In genomic region chr17:75096082-75096625, GRCh38 we compare ENCODE assay signal across 10 cellular contexts. TPM values are rescaled to one million over a fixed set of nuclear protein-coding genes. Genes with fewer than 3 reads are reported as not detected.
DNase-seq lines count a peak whose midpoint lies in the region; ATAC-seq, FAIRE-seq and TF ChIP-seq lines count a peak whose summit lies in the region.
"Had no signal": no experiment of that assay in that cellular context is flagged by ENCODE, and none has a peak within 500 bp of the region (broad histone marks: within the 10 kb centered on the region; RNA-seq: fewer than 3 reads in every experiment).

No MANE protein-coding gene starts in this region.

- FAIRE-seq in GM12878 (lab: Jason Lieb, UNC): no peak
- FAIRE-seq: islet of Langerhans had no signal

- H3K27ac ChIP-seq in GM12878 (ENCODE audit: control insufficient read depth, insufficient read depth): no peak overlapping the region
- H3K27ac ChIP-seq: SK-N-MC had no signal

- no peaks in the 10 kb centered on the region for H3K9me3 Mint-ChIP-seq in activated CD4-positive, alpha-beta T cell treated with anti-CD3 and anti-CD28 coated beads, Interleukin-2, amount 10 ng/mL, durations not matched to agents 7 days and 5 days
- H3K9me3 Mint-ChIP-seq in activated CD4-positive, alpha-beta T cell treated with anti-CD3 and anti-CD28 coated beads for 36 hours (ENCODE audit: low read depth): no peaks in the 10 kb centered on the region

- TF ChIP-seq CTCF in GM12878 (IDR thresholded peaks at IDR 0.05 in 2 of 3, conservative IDR thresholded peaks at IDR 0.05 in 1 of 3; ENCODE audit: control insufficient read depth in 2 of 3, extremely low read depth in 1 of 3, insufficient read depth in 1 of 3, low read depth in 3 of 3, low read length in 3 of 3): no peak

- peaks cover 4% of the 10 kb centered on the region for H3K36me3 Mint-ChIP-seq in activated CD4-positive, alpha-beta T cell treated with anti-CD3 and anti-CD28 coated beads, Interleukin-2, amount 10 ng/mL, durations not matched to agents 7 days and 5 days (ENCODE audit: low read depth)
- H3K36me3 Mint-ChIP-seq in activated CD4-positive, alpha-beta T cell treated with anti-CD3 and anti-CD28 coated beads for 36 hours (ENCODE audit: low read depth): no peaks in the 10 kb centered on the region

- in situ Hi-C loops in GM12878 (cut with MboI): no loop called here

- H4K20me1 ChIP-seq in GM12878 (ENCODE audit: control insufficient read depth, insufficient read depth): no peaks in the 10 kb centered on the region

- peaks cover 12% of the 10 kb centered on the region for H3K4me1 Mint-ChIP-seq in activated CD4-positive, alpha-beta T cell treated with anti-CD3 and anti-CD28 coated beads, Interleukin-2, amount 10 ng/mL, durations not matched to agents 7 days and 5 days
- H3K4me1 Mint-ChIP-seq in activated CD4-positive, alpha-beta T cell treated with anti-CD3 and anti-CD28 coated beads for 36 hours: peaks cover 8% of the 10 kb centered on the region

- H3K27me3 ChIP-seq in GM12878 (replicated peaks in 1 of 2; ENCODE audit: control insufficient read depth in 2 of 2, insufficient read depth in 2 of 2, low read length in 1 of 2): no peaks in the 10 kb centered on the region

- H3K36me3 ChIP-seq in GM12878 (ENCODE audit: control insufficient read depth in 2 of 2, insufficient read depth in 2 of 2, low read length in 1 of 2): no peaks in the 10 kb centered on the region

- 59% methylated on average over 13 of the region's 14 CpGs for WGBS in GM12878 (ENCODE audit: insufficient coverage, insufficient replicate concordance, low lambda C conversion rate, missing lambda C conversion rate)

- H3K4me1 ChIP-seq in GM12878 (ENCODE audit: control insufficient read depth, insufficient read depth, low read length): no peaks in the 10 kb centered on the region; the same call in 1 of the 2 replicates

- no peak overlapping the region for H3K4me2 ChIP-seq in GM12878 (ENCODE audit: control insufficient read depth, insufficient read depth)

- no peak for TF ChIP-seq POLR2A in GM12878 (IDR thresholded peaks at IDR 0.05; ENCODE audit: low read depth, low read length)

- peak overlapping the region; percentile 46 for H3K27ac Mint-ChIP-seq in activated CD4-positive, alpha-beta T cell treated with anti-CD3 and anti-CD28 coated beads, Interleukin-2, amount 10 ng/mL, durations not matched to agents 7 days and 5 days
- no peak overlapping the region for H3K27ac Mint-ChIP-seq in activated CD4-positive, alpha-beta T cell treated with anti-CD3 and anti-CD28 coated beads for 36 hours

- no peak for TF ChIP-seq EP300 in GM12878 (IDR thresholded peaks at IDR 0.05; ENCODE audit: borderline replicate concordance in 1 of 2, control insufficient read depth in 1 of 2, low read depth in 2 of 2, low read length in 2 of 2)

- no peak for ATAC-seq in activated CD4-positive, alpha-beta T cell treated with anti-CD3 and anti-CD28 coated beads for 36 hours
- ATAC-seq in GM12878: peak; percentile 75
- ATAC-seq in HG03521 (IDR thresholded peaks at IDR 0.05; ENCODE audit: unreplicated experiment): no peak

- H3K4me3 Mint-ChIP-seq in activated CD4-positive, alpha-beta T cell treated with anti-CD3 and anti-CD28 coated beads, Interleukin-2, amount 10 ng/mL, durations not matched to agents 7 days and 5 days: no peak overlapping the region
- H3K4me3 Mint-ChIP-seq in activated CD4-positive, alpha-beta T cell treated with anti-CD3 and anti-CD28 coated beads for 36 hours: no peak overlapping the region

- no peak for DNase-seq in activated CD4-positive, alpha-beta T cell treated with anti-CD3 and anti-CD28 coated beads, Interleukin-2, amount 10 ng/mL, durations not matched to agents 7 days and 5 days
- no peak for DNase-seq in activated CD4-positive, alpha-beta T cell treated with anti-CD3 and anti-CD28 coated beads for 36 hours
- DNase-seq in GM12878 (ENCODE audit: low read depth, low spot score) (no peak), left kidney (ENCODE audit: low read depth, low spot score) (peak; percentile 34), DMS114 treated with DMSO at 0.1 percent for 48 hours (lab: John Stamatoyannopoulos, UW; ENCODE audit: unreplicated experiment) (no peak), NCI-H510A (lab: John Stamatoyannopoulos, UW) (no peak), NCI-H345 (lab: John Stamatoyannopoulos, UW) (no peak)

- intact Hi-C loops in activated CD4-positive, alpha-beta T cell treated with anti-CD3 and anti-CD28 coated beads for 36 hours (cut with DNase I, micrococcal nuclease): no loop called here
- intact Hi-C loops in GM12878 (cut with micrococcal nuclease; ENCODE audit: unreplicated experiment): no loop called here

- H3K9me3 ChIP-seq in GM12878 (replicated peaks; ENCODE audit: control insufficient read depth, insufficient read depth, low read length): no peaks in the 10 kb centered on the region

- TF ChIP-seq RAD21 in GM12878 (IDR thresholded peaks at IDR 0.05; ENCODE audit: insufficient read depth, low read depth, low read length): no peak

- H3K4me3 ChIP-seq in GM12878: no peak overlapping the region
- H3K4me3 ChIP-seq: SK-N-MC had no signal

- SMC1A ChIA-PET in GM12878 (lab: Charles Lee; ENCODE audit: uncharacterized antibody, unreplicated experiment): interaction anchor here (1.0 to 1.8 kb wide), 2 partner anchors 16 to 18 kb away, joined by 4 read pairs; no protein-coding TSS in a partner anchor

- no peaks in the 10 kb centered on the region for H3K79me2 ChIP-seq in GM12878 (ENCODE audit: control insufficient read depth, insufficient read depth, low read length)

- H3K9ac ChIP-seq in GM12878 (ENCODE audit: control insufficient read depth, insufficient read depth, low read length): no peak overlapping the region

- RAD21 ChIA-PET in GM12878 (lab: Charles Lee; ENCODE audit: unreplicated experiment): interaction anchor here (1.2 kb wide), 1 partner anchor 10 kb away, joined by 3 read pairs; no protein-coding TSS in a partner anchor

- CTCF ChIA-PET in activated CD4-positive, alpha-beta T cell treated with anti-CD3 and anti-CD28 coated beads, Interleukin-2, amount 10 ng/mL, durations not matched to agents 7 days and 5 days (lab: Charles Lee): interaction anchor here (0.6 to 1.5 kb wide), 4 partner anchors 9 to 175 kb away, joined by 3 to 5 read pairs (median 3); partner anchors contain the start of gene MIF4GD
- CTCF ChIA-PET in activated CD4-positive, alpha-beta T cell treated with anti-CD3 and anti-CD28 coated beads for 36 hours (lab: Charles Lee): no interaction called here
- CTCF ChIA-PET in GM12878 (lab: Yijun Ruan, JAX): interaction anchor here (1.2 to 1.6 kb wide), 3 partner anchors 8 to 18 kb away, joined by 4 to 5 read pairs (median 4); no protein-coding TSS in a partner anchor

- no TSS peak for BruUV-seq in GM12878 (replicated peaks; lab: Mats Ljungman, UMichigan)

- no peaks in the 10 kb centered on the region for H3K27me3 Mint-ChIP-seq in activated CD4-positive, alpha-beta T cell treated with anti-CD3 and anti-CD28 coated beads, Interleukin-2, amount 10 ng/mL, durations not matched to agents 7 days and 5 days
- H3K27me3 Mint-ChIP-seq in activated CD4-positive, alpha-beta T cell treated with anti-CD3 and anti-CD28 coated beads for 36 hours: no peaks in the 10 kb centered on the region

- POLR2A ChIA-PET in activated CD4-positive, alpha-beta T cell treated with anti-CD3 and anti-CD28 coated beads, Interleukin-2, amount 10 ng/mL, durations not matched to agents 7 days and 5 days (lab: Charles Lee): no interaction called here
- POLR2A ChIA-PET in activated CD4-positive, alpha-beta T cell treated with anti-CD3 and anti-CD28 coated beads for 36 hours (lab: Charles Lee): no interaction called here
- POLR2A ChIA-PET in GM12878 (lab: Charles Lee): interaction anchor here (0.5 to 0.7 kb wide), 3 partner anchors 14 to 154 kb away, joined by 3 read pairs; partner anchors contain the start of gene ARMC7

- no peak overlapping the region for H2AFZ ChIP-seq in GM12878 (ENCODE audit: control insufficient read depth, low read depth, low read length)

RNA-seq across cellular contexts. Expression of gene SLC16A5, which starts 8.4 kb away (rescaled TPM):
- total RNA-seq in activated CD4-positive, alpha-beta T cell treated with anti-CD3 and anti-CD28 coated beads, Interleukin-2, amount 10 ng/mL, durations not matched to agents 7 days and 5 days: 10 to 100 TPM; 11.4 to 12.2 TPM
- total RNA-seq in activated CD4-positive, alpha-beta T cell treated with anti-CD3 and anti-CD28 coated beads for 36 hours: 1 to 10 TPM; 6.0 to 6.5 TPM
- 4.4 and 6.6 TPM in 2 replicates for total RNA-seq in GM12878 (2013; cell fraction: nucleolus; rRNA removed)
- total RNA-seq in GM12878 (2014; rRNA removed): 0.76 and 1.2 TPM in 2 replicates
- 0.88 and 0.94 TPM in 2 replicates for total RNA-seq in GM12878 (2014; rRNA removed; fragmentation: Illumina TruSeq; extraction: Trizol)
- total RNA-seq in GM12878 (2021): 3.1 and 3.4 TPM in 2 replicates
- 0.83 TPM for polyA plus RNA-seq in GM12878 (2011; ENCODE audit: low read depth)
- 0.17 and 0.30 TPM in 2 replicates for polyA plus RNA-seq in GM12878 (2011; rRNA removed)
- 0.57 and 0.84 TPM in 2 replicates for polyA plus RNA-seq in GM12878 (2011; cell fraction: cytosol; rRNA removed)
- polyA plus RNA-seq in GM12878 (2011; cell fraction: nucleus; rRNA removed): 2.8 and 2.9 TPM in 2 replicates
- 2.9 and 4.1 TPM in 2 replicates for polyA plus RNA-seq in GM12878 (2012)
- polyA plus RNA-seq in GM12878 (2014; fragmentation: Illumina TruSeq; extraction: Trizol): 0.17 and 0.84 TPM in 2 replicates
- under 1 TPM; 0.03 to 0.16 TPM for polyA plus RNA-seq in GM12878 (2014; fragmentation: Nextera tagmentation; extraction: Ambion mirVana)
- 2.4 and 3.0 TPM in 2 replicates for polyA plus RNA-seq in GM12878 (2014; rRNA removed)
- polyA plus RNA-seq in GM12878 (2016; fragmentation: Nextera tagmentation; extraction: Ambion mirVana): 1 to 10 TPM in 1 of 2 experiments, under 1 TPM in 1; 0.98 to 1.0 TPM
- 0.22 and 0.41 TPM in 2 replicates for polyA minus RNA-seq in GM12878 (2011; rRNA and poly(A)+ RNA removed)
- polyA minus RNA-seq in GM12878 (2011; cell fraction: cytosol; rRNA and poly(A)+ RNA removed): 0.53 and 0.94 TPM in 2 replicates
- 0.73 and 0.96 TPM in 2 replicates for polyA minus RNA-seq in GM12878 (2011; cell fraction: nucleus; rRNA and poly(A)+ RNA removed)

RNA-seq across cellular contexts. Expression of gene ARMC7, which starts 13.6 kb away (rescaled TPM):
- total RNA-seq in activated CD4-positive, alpha-beta T cell treated with anti-CD3 and anti-CD28 coated beads, Interleukin-2, amount 10 ng/mL, durations not matched to agents 7 days and 5 days: 10 to 100 TPM; 18.5 to 18.8 TPM
- total RNA-seq in activated CD4-positive, alpha-beta T cell treated with anti-CD3 and anti-CD28 coated beads for 36 hours: 1 to 10 TPM; 6.7 to 7.7 TPM
- 11.3 and 11.4 TPM in 2 replicates for total RNA-seq in GM12878 (2013; cell fraction: nucleolus; rRNA removed)
- total RNA-seq in GM12878 (2014; rRNA removed) (5.6 and 6.1 TPM in 2 replicates), GM12878 (2014; rRNA removed; fragmentation: Illumina TruSeq; extraction: Trizol) (4.1 and 5.6 TPM in 2 replicates), GM12878 (2021) (11.6 and 11.7 TPM in 2 replicates)
- polyA plus RNA-seq in GM12878 (2011; ENCODE audit: low read depth): 4.5 TPM
- polyA plus RNA-seq in GM12878 (2011; rRNA removed) (2.4 and 5.2 TPM in 2 replicates), GM12878 (2014; fragmentation: Illumina TruSeq; extraction: Trizol) (2.9 and 6.5 TPM in 2 replicates), GM12878 (2014; fragmentation: Nextera tagmentation; extraction: Ambion mirVana) (1 to 10 TPM; 1.5 to 4.3 TPM), GM12878 (2014; rRNA removed) (6.9 and 10.9 TPM in 2 replicates), GM12878 (2016; fragmentation: Nextera tagmentation; extraction: Ambion mirVana) (10 to 100 TPM; 15.7 to 19.8 TPM)
- polyA plus RNA-seq in GM12878 (2011; cell fraction: cytosol; rRNA removed): 9.5 and 11.2 TPM in 2 replicates
- 8.6 and 10.6 TPM in 2 replicates for polyA plus RNA-seq in GM12878 (2011; cell fraction: nucleus; rRNA removed)
- 9.2 and 11.8 TPM in 2 replicates for polyA plus RNA-seq in GM12878 (2012)
- polyA minus RNA-seq in GM12878 (2011; rRNA and poly(A)+ RNA removed): 7.3 and 10.3 TPM in 2 replicates
- 3.5 and 6.9 TPM in 2 replicates for polyA minus RNA-seq in GM12878 (2011; cell fraction: cytosol; rRNA and poly(A)+ RNA removed)
- 5.9 and 11.0 TPM in 2 replicates for polyA minus RNA-seq in GM12878 (2011; cell fraction: nucleus; rRNA and poly(A)+ RNA removed)

RNA-seq across cellular contexts. Expression of gene NT5C, which starts 35.4 kb away (rescaled TPM):
- total RNA-seq in activated CD4-positive, alpha-beta T cell treated with anti-CD3 and anti-CD28 coated beads, Interleukin-2, amount 10 ng/mL, durations not matched to agents 7 days and 5 days: 10 to 100 TPM; 45.2 to 50.4 TPM
- 10 to 100 TPM; 51.7 to 61.5 TPM for total RNA-seq in activated CD4-positive, alpha-beta T cell treated with anti-CD3 and anti-CD28 coated beads for 36 hours
- total RNA-seq in GM12878 (2013; cell fraction: nucleolus; rRNA removed): 22.0 and 36.6 TPM in 2 replicates
- total RNA-seq in GM12878 (2014; rRNA removed): 115 and 144 TPM in 2 replicates
- 41.6 and 43.7 TPM in 2 replicates for total RNA-seq in GM12878 (2014; rRNA removed; fragmentation: Illumina TruSeq; extraction: Trizol)
- total RNA-seq in GM12878 (2021): 86.3 and 88.5 TPM in 2 replicates
- polyA plus RNA-seq in GM12878 (2011; ENCODE audit: low read depth): 15.1 TPM
- polyA plus RNA-seq in GM12878 (2011; rRNA removed): 17.4 and 40.2 TPM in 2 replicates
- polyA plus RNA-seq in GM12878 (2011; cell fraction: cytosol; rRNA removed): 45.1 and 76.6 TPM in 2 replicates
- 82.6 and 87.6 TPM in 2 replicates for polyA plus RNA-seq in GM12878 (2011; cell fraction: nucleus; rRNA removed)
- polyA plus RNA-seq in GM12878 (2012): 49.7 and 55.2 TPM in 2 replicates
- polyA plus RNA-seq in GM12878 (2014; fragmentation: Illumina TruSeq; extraction: Trizol): 10.4 and 24.2 TPM in 2 replicates
- 1 to 10 TPM; 3.7 to 9.8 TPM for polyA plus RNA-seq in GM12878 (2014; fragmentation: Nextera tagmentation; extraction: Ambion mirVana)
- polyA plus RNA-seq in GM12878 (2014; rRNA removed): 158 and 188 TPM in 2 replicates
- 100 to 1,000 TPM; 116 to 129 TPM for polyA plus RNA-seq in GM12878 (2016; fragmentation: Nextera tagmentation; extraction: Ambion mirVana)
- 10.6 and 15.4 TPM in 2 replicates for polyA minus RNA-seq in GM12878 (2011; rRNA and poly(A)+ RNA removed)
- 7.4 and 11.4 TPM in 2 replicates for polyA minus RNA-seq in GM12878 (2011; cell fraction: cytosol; rRNA and poly(A)+ RNA removed)
- 20.4 and 32.2 TPM in 2 replicates for polyA minus RNA-seq in GM12878 (2011; cell fraction: nucleus; rRNA and poly(A)+ RNA removed)

RNA-seq across cellular contexts. Expression of gene KCTD2, which starts 49.1 kb away (rescaled TPM):
- 10 to 100 TPM; 21.7 TPM for total RNA-seq in activated CD4-positive, alpha-beta T cell treated with anti-CD3 and anti-CD28 coated beads, Interleukin-2, amount 10 ng/mL, durations not matched to agents 7 days and 5 days
- 10 to 100 TPM; 15.3 to 16.7 TPM for total RNA-seq in activated CD4-positive, alpha-beta T cell treated with anti-CD3 and anti-CD28 coated beads for 36 hours
- 9.1 and 11.1 TPM in 2 replicates for total RNA-seq in GM12878 (2013; cell fraction: nucleolus; rRNA removed)
- 13.6 and 14.2 TPM in 2 replicates for total RNA-seq in GM12878 (2014; rRNA removed)
- total RNA-seq in GM12878 (2014; rRNA removed; fragmentation: Illumina TruSeq; extraction: Trizol): 11.9 and 13.3 TPM in 2 replicates
- total RNA-seq in GM12878 (2021): 16.7 and 16.8 TPM in 2 replicates
- polyA plus RNA-seq in GM12878 (2011; ENCODE audit: low read depth): 9.5 TPM
- 27.5 and 32.3 TPM in 2 replicates for polyA plus RNA-seq in GM12878 (2011; rRNA removed)
- polyA plus RNA-seq in GM12878 (2011; cell fraction: cytosol; rRNA removed): 27.2 and 28.9 TPM in 2 replicates
- 17.1 and 18.6 TPM in 2 replicates for polyA plus RNA-seq in GM12878 (2011; cell fraction: nucleus; rRNA removed)
- 11.4 and 12.4 TPM in 2 replicates for polyA plus RNA-seq in GM12878 (2012)
- 17.3 and 20.0 TPM in 2 replicates for polyA plus RNA-seq in GM12878 (2014; fragmentation: Illumina TruSeq; extraction: Trizol)
- 1 to 10 TPM; 1.5 to 2.2 TPM for polyA plus RNA-seq in GM12878 (2014; fragmentation: Nextera tagmentation; extraction: Ambion mirVana)
- 15.6 and 16.1 TPM in 2 replicates for polyA plus RNA-seq in GM12878 (2014; rRNA removed)
- polyA plus RNA-seq in GM12878 (2016; fragmentation: Nextera tagmentation; extraction: Ambion mirVana): 1 to 10 TPM; 1.5 to 4.5 TPM
- 15.0 and 21.0 TPM in 2 replicates for polyA minus RNA-seq in GM12878 (2011; rRNA and poly(A)+ RNA removed)
- polyA minus RNA-seq in GM12878 (2011; cell fraction: cytosol; rRNA and poly(A)+ RNA removed): 4.9 and 7.3 TPM in 2 replicates
- 2.8 and 4.6 TPM in 2 replicates for polyA minus RNA-seq in GM12878 (2011; cell fraction: nucleus; rRNA and poly(A)+ RNA removed)

RNA-seq across cellular contexts. Expression of gene ATP5PD, which starts 49.4 kb away (rescaled TPM):
- total RNA-seq in activated CD4-positive, alpha-beta T cell treated with anti-CD3 and anti-CD28 coated beads, Interleukin-2, amount 10 ng/mL, durations not matched to agents 7 days and 5 days: 100 to 1,000 TPM; 252 to 259 TPM
- total RNA-seq in activated CD4-positive, alpha-beta T cell treated with anti-CD3 and anti-CD28 coated beads for 36 hours: 100 to 1,000 TPM; 194 to 237 TPM
- 36.7 and 39.6 TPM in 2 replicates for total RNA-seq in GM12878 (2013; cell fraction: nucleolus; rRNA removed)
- 201 and 218 TPM in 2 replicates for total RNA-seq in GM12878 (2014; rRNA removed)
- 303 and 307 TPM in 2 replicates for total RNA-seq in GM12878 (2014; rRNA removed; fragmentation: Illumina TruSeq; extraction: Trizol)
- total RNA-seq in GM12878 (2021): 209 and 218 TPM in 2 replicates
- 502 TPM for polyA plus RNA-seq in GM12878 (2011; ENCODE audit: low read depth)
- 172 and 241 TPM in 2 replicates for polyA plus RNA-seq in GM12878 (2011; rRNA removed)
- 200 and 326 TPM in 2 replicates for polyA plus RNA-seq in GM12878 (2011; cell fraction: cytosol; rRNA removed)
- polyA plus RNA-seq in GM12878 (2011; cell fraction: nucleus; rRNA removed): 83.7 and 91.7 TPM in 2 replicates
- 300 and 334 TPM in 2 replicates for polyA plus RNA-seq in GM12878 (2012)
- polyA plus RNA-seq in GM12878 (2014; fragmentation: Illumina TruSeq; extraction: Trizol): 338 and 519 TPM in 2 replicates
- 100 to 1,000 TPM; 710 to 772 TPM for polyA plus RNA-seq in GM12878 (2014; fragmentation: Nextera tagmentation; extraction: Ambion mirVana)
- polyA plus RNA-seq in GM12878 (2014; rRNA removed): 186 and 195 TPM in 2 replicates
- polyA plus RNA-seq in GM12878 (2016; fragmentation: Nextera tagmentation; extraction: Ambion mirVana): 100 to 1,000 TPM; 436 to 445 TPM
- 126 and 155 TPM in 2 replicates for polyA minus RNA-seq in GM12878 (2011; rRNA and poly(A)+ RNA removed)
- polyA minus RNA-seq in GM12878 (2011; cell fraction: cytosol; rRNA and poly(A)+ RNA removed): 46.9 and 49.8 TPM in 2 replicates
- polyA minus RNA-seq in GM12878 (2011; cell fraction: nucleus; rRNA and poly(A)+ RNA removed): 23.5 and 27.0 TPM in 2 replicates
